ENCODE assay signal across 9 cellular contexts in genomic region chr12:124713436-124714082, GRCh38.
DNase-seq lines count a peak whose midpoint lies in the region; ATAC-seq and TF ChIP-seq lines count a peak whose summit lies in the region.
"Had no signal": no experiment of that assay in that cellular context is flagged by ENCODE, and none has a peak within 500 bp of the region (broad histone marks: within the 10 kb centered on the region; RNA-seq: fewer than 3 reads in every experiment).

No MANE protein-coding gene starts in this region.

- TF ChIP-seq EP300 in esophagus muscularis mucosa (IDR thresholded peaks at IDR 0.05), result peak; percentile 65

- no peak overlapping the region for H2AK5ac ChIP-seq in trophoblast cell (ENCODE audit: low read length)

- H2BK12ac ChIP-seq in trophoblast cell (ENCODE audit: low read length), result no peak overlapping the region

- WGBS in esophagus muscularis mucosa, result 24% methylated on average over 17 of the region's 17 CpGs
- WGBS in trophoblast cell (ENCODE audit: extremely low coverage, insufficient coverage, insufficient read length), result no CpG with 5 or more reads among the region's 17 CpGs

- H2AFZ ChIP-seq in trophoblast cell (ENCODE audit: insufficient read depth, low read length, poor library complexity), result no peak overlapping the region

- H3K27ac ChIP-seq in esophagus muscularis mucosa (replicated peaks in 1 of 4) (peak overlapping the region; percentile 88 to 92 (median 90)), trophoblast cell (ENCODE audit: low read depth, low read length) (no peak overlapping the region), upper lobe of right lung (peak overlapping the region; percentile 89)

- intact Hi-C loops in activated CD4-positive, alpha-beta memory T cell treated with anti-CD3 and anti-CD28 coated beads for 36 hours (cut with micrococcal nuclease), result loop anchor here (1.0 to 5.0 kb wide), 5 partner anchors 33 to 261 kb away; no protein-coding TSS in a partner anchor
- intact Hi-C loops in esophagus muscularis mucosa (cut with DNase I), result no loop called here
- intact Hi-C loops in upper lobe of right lung (cut with DNase I), result no loop called here

- H3K4me3 ChIP-seq in esophagus muscularis mucosa (peak overlapping the region; percentile 33 to 49 (median 45)), trophoblast cell (ENCODE audit: low read depth, low read length) (no peak overlapping the region), upper lobe of right lung (peak overlapping the region; percentile 34)
- H3K4me3 ChIP-seq: A549 had no signal

- H3K27me3 ChIP-seq in esophagus muscularis mucosa (no peaks in the 10 kb centered on the region), trophoblast cell (ENCODE audit: insufficient read depth, low read length) (no peaks in the 10 kb centered on the region), upper lobe of right lung (no peaks in the 10 kb centered on the region)

- CTCF ChIA-PET in activated CD4-positive, alpha-beta memory T cell treated with anti-CD3 and anti-CD28 coated beads for 36 hours (lab: Charles Lee), result interaction anchor here (1.3 kb wide), 1 partner anchor 33 kb away, joined by 3 read pairs; no protein-coding TSS in a partner anchor

- H3K4me1 ChIP-seq in esophagus muscularis mucosa (peaks cover 16 to 45% (median 36%) of the 10 kb centered on the region in 4 donors), trophoblast cell (ENCODE audit: control insufficient read depth in 1 of 2, insufficient read depth in 2 of 2, low read length in 2 of 2) (peaks cover 5 to 11% of the 10 kb centered on the region in 2 experiments), upper lobe of right lung (peaks cover 29% of the 10 kb centered on the region)

- POLR2A ChIA-PET in activated CD4-positive, alpha-beta memory T cell treated with anti-CD3 and anti-CD28 coated beads for 36 hours (lab: Charles Lee), result no interaction called here

- H3K18ac ChIP-seq in trophoblast cell (ENCODE audit: low read length), result no peak overlapping the region

- H3K36me3 Mint-ChIP-seq in activated CD4-positive, alpha-beta memory T cell treated with anti-CD3 and anti-CD28 coated beads for 36 hours, result peaks cover 2% of the 10 kb centered on the region

- no peak overlapping the region for H3K23ac ChIP-seq in trophoblast cell (ENCODE audit: low read length)

- H3K9me3 Mint-ChIP-seq in activated CD4-positive, alpha-beta memory T cell treated with anti-CD3 and anti-CD28 coated beads for 36 hours, result no peaks in the 10 kb centered on the region

- H3K79me1 ChIP-seq in trophoblast cell (ENCODE audit: low read length), result no peaks in the 10 kb centered on the region

- no peaks in the 10 kb centered on the region for H3K79me2 ChIP-seq in trophoblast cell (ENCODE audit: control insufficient read depth, insufficient read depth, low read length, poor library complexity)

- no peak overlapping the region for H4K91ac ChIP-seq in trophoblast cell (ENCODE audit: low read depth, low read length)

- no peak overlapping the region for H3K4ac ChIP-seq in trophoblast cell (ENCODE audit: low read depth, low read length)

- TF ChIP-seq POLR2A in esophagus muscularis mucosa (IDR thresholded peaks at IDR 0.05; ENCODE audit: low read depth), result no peak

- no peak overlapping the region for H3K14ac ChIP-seq in trophoblast cell (ENCODE audit: low read length)

- no peak overlapping the region for H3K4me2 ChIP-seq in trophoblast cell (ENCODE audit: low read length)
- H3K4me2 ChIP-seq: A549 had no signal

- TF ChIP-seq CTCF in esophagus muscularis mucosa (IDR thresholded peaks at IDR 0.05) (no peak), upper lobe of right lung (IDR thresholded peaks at IDR 0.05) (no peak)

- H2BK5ac ChIP-seq in trophoblast cell (ENCODE audit: low read depth, low read length, poor library complexity), result no peak overlapping the region

- peak; percentile 55 for DNase-seq in activated naive CD4-positive, alpha-beta T cell treated with Interleukin-2 at 50 U/mL for 16 hours
- DNase-seq in activated naive CD4-positive, alpha-beta T cell (lab: John Stamatoyannopoulos, UW), result no peak
- peak; percentile 78 for DNase-seq in activated CD4-positive, alpha-beta memory T cell treated with anti-CD3 and anti-CD28 coated beads for 36 hours
- peak; percentile 95 for DNase-seq in esophagus muscularis mucosa (ENCODE audit: extremely low spot score)
- DNase-seq in trophoblast cell, result peak; percentile 56 to 77
- DNase-seq in upper lobe of right lung, result no peak
- no peak for DNase-seq in NCI-H187 (lab: John Stamatoyannopoulos, UW)

- peaks cover 21% of the 10 kb centered on the region for H3K4me1 Mint-ChIP-seq in activated CD4-positive, alpha-beta memory T cell treated with anti-CD3 and anti-CD28 coated beads for 36 hours (ENCODE audit: low read depth)

- H4K8ac ChIP-seq in trophoblast cell (ENCODE audit: low read depth, low read length), result no peak overlapping the region

- peaks cover 9% of the 10 kb centered on the region for H3K27me3 Mint-ChIP-seq in activated CD4-positive, alpha-beta memory T cell treated with anti-CD3 and anti-CD28 coated beads for 36 hours

- peak overlapping the region; percentile 34 for H3K4me3 Mint-ChIP-seq in activated CD4-positive, alpha-beta memory T cell treated with anti-CD3 and anti-CD28 coated beads for 36 hours

- H3K27ac Mint-ChIP-seq in activated CD4-positive, alpha-beta memory T cell treated with anti-CD3 and anti-CD28 coated beads for 36 hours, result peak overlapping the region; percentile 73

- H2BK120ac ChIP-seq in trophoblast cell (ENCODE audit: insufficient read depth, low read length, poor library complexity), result no peak overlapping the region

- no peak overlapping the region for H4K12ac ChIP-seq in trophoblast cell (ENCODE audit: low read depth, low read length)

- no peak overlapping the region for H3K9ac ChIP-seq in trophoblast cell (ENCODE audit: low read length)

- H3K36me3 ChIP-seq in esophagus muscularis mucosa (no peaks in the 10 kb centered on the region), trophoblast cell (ENCODE audit: control insufficient read depth in 1 of 2, insufficient read depth in 2 of 2, low read length in 2 of 2) (no peaks in the 10 kb centered on the region), upper lobe of right lung (no peaks in the 10 kb centered on the region)

- H3K9me3 ChIP-seq in esophagus muscularis mucosa (no peaks in the 10 kb centered on the region), trophoblast cell (ENCODE audit: insufficient read depth, low read depth, low read length) (no peaks in the 10 kb centered on the region), upper lobe of right lung (no peaks in the 10 kb centered on the region)
- H3K9me3 ChIP-seq: A549 had no signal

- ATAC-seq in HG03565 (IDR thresholded peaks at IDR 0.05; ENCODE audit: unreplicated experiment) (peak; percentile 87), upper lobe of right lung (peak; percentile 1)
- ATAC-seq: A549 had no signal

Comparison
In these comparisons a context has a peak if more than half of its experiments do, and no peak if none do; other contexts are left out.
1. DNase-seq: peak in activated naive CD4-positive, alpha-beta T cell treated with Interleukin-2 at 50 U/mL for 16 hours (single experiment), activated CD4-positive, alpha-beta memory T cell treated with anti-CD3 and anti-CD28 coated beads for 36 hours (single experiment), esophagus muscularis mucosa (single experiment) and trophoblast cell (2 of 2); none in activated naive CD4-positive, alpha-beta T cell (0 of 4), upper lobe of right lung (single experiment) and NCI-H187 (0 of 2).